Comparison of ENCODE assay signal across 2 cellular contexts in genomic region chr19:42281175-42282035, GRCh38.
TF ChIP-seq lines count a peak whose summit lies in the region.

No MANE protein-coding gene starts in this region.

TF ChIP-seq in GM23338, 12 proteins besides CTCF, POLR2A, EP300 and RAD21 (continued from another document):
- TF ChIP-seq, protein P1, sequence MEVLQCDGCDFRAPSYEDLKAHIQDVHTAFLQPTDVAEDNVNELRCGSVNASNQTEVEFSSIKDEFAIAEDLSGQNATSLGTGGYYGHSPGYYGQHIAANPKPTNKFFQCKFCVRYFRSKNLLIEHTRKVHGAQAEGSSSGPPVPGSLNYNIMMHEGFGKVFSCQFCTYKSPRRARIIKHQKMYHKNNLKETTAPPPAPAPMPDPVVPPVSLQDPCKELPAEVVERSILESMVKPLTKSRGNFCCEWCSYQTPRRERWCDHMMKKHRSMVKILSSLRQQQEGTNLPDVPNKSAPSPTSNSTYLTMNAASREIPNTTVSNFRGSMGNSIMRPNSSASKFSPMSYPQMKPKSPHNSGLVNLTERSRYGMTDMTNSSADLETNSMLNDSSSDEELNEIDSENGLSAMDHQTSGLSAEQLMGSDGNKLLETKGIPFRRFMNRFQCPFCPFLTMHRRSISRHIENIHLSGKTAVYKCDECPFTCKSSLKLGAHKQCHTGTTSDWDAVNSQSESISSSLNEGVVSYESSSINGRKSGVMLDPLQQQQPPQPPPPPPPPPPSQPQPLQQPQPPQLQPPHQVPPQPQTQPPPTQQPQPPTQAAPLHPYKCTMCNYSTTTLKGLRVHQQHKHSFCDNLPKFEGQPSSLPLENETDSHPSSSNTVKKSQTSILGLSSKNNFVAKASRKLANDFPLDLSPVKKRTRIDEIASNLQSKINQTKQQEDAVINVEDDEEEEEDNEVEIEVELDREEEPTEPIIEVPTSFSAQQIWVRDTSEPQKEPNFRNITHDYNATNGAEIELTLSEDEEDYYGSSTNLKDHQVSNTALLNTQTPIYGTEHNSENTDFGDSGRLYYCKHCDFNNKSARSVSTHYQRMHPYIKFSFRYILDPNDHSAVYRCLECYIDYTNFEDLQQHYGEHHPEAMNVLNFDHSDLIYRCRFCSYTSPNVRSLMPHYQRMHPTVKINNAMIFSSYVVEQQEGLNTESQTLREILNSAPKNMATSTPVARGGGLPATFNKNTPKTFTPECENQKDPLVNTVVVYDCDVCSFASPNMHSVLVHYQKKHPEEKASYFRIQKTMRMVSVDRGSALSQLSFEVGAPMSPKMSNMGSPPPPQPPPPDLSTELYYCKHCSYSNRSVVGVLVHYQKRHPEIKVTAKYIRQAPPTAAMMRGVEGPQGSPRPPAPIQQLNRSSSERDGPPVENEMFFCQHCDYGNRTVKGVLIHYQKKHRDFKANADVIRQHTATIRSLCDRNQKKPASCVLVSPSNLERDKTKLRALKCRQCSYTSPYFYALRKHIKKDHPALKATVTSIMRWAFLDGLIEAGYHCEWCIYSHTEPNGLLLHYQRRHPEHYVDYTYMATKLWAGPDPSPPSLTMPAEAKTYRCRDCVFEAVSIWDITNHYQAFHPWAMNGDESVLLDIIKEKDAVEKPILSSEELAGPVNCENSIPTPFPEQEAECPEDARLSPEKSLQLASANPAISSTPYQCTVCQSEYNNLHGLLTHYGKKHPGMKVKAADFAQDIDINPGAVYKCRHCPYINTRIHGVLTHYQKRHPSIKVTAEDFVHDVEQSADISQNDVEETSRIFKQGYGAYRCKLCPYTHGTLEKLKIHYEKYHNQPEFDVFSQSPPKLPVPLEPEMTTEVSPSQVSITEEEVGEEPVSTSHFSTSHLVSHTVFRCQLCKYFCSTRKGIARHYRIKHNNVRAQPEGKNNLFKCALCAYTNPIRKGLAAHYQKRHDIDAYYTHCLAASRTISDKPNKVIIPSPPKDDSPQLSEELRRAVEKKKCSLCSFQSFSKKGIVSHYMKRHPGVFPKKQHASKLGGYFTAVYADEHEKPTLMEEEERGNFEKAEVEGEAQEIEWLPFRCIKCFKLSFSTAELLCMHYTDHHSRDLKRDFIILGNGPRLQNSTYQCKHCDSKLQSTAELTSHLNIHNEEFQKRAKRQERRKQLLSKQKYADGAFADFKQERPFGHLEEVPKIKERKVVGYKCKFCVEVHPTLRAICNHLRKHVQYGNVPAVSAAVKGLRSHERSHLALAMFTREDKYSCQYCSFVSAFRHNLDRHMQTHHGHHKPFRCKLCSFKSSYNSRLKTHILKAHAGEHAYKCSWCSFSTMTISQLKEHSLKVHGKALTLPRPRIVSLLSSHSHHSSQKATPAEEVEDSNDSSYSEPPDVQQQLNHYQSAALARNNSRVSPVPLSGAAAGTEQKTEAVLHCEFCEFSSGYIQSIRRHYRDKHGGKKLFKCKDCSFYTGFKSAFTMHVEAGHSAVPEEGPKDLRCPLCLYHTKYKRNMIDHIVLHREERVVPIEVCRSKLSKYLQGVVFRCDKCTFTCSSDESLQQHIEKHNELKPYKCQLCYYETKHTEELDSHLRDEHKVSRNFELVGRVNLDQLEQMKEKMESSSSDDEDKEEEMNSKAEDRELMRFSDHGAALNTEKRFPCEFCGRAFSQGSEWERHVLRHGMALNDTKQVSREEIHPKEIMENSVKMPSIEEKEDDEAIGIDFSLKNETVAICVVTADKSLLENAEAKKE (CRISPR knock-in tag; IDR thresholded peaks at IDR 0.05): no peak
- TF ChIP-seq ZNF331 (CRISPR knock-in tag; IDR thresholded peaks at IDR 0.05; ENCODE audit: low read depth): no peak
- TF ChIP-seq JUNB (IDR thresholded peaks at IDR 0.05; ENCODE audit: unreplicated experiment): no peak
- no peak for TF ChIP-seq CREB1 (CRISPR knock-in tag; IDR thresholded peaks at IDR 0.05; ENCODE audit: low read depth)

TF ChIP-seq in HepG2, 621 proteins besides CTCF, POLR2A, EP300 and RAD21 (continued from another document and continues in another):
- TF ChIP-seq ZNF383 (CRISPR knock-in tag; IDR thresholded peaks at IDR 0.05; ENCODE audit: borderline replicate concordance) (no peak), JDP2 (CRISPR knock-in tag; IDR thresholded peaks at IDR 0.05; ENCODE audit: borderline replicate concordance) (no peak), ZNF276 (CRISPR knock-in tag; IDR thresholded peaks at IDR 0.05; ENCODE audit: low read depth) (0 out of 2 replicates have a peak, but pooled peaks have one; percentile 47), NR2C2 (CRISPR knock-in tag; IDR thresholded peaks at IDR 0.05; ENCODE audit: borderline replicate concordance) (peak; percentile 49; the same call in 1 of the 2 replicates), TFAP4 (IDR thresholded peaks at IDR 0.05; ENCODE audit: borderline replicate concordance, low read depth) (peak; percentile 64; the same call in 1 of the 2 replicates), ZNF329 (CRISPR knock-in tag; IDR thresholded peaks at IDR 0.05; ENCODE audit: low read depth) (no peak), ZNF710 (CRISPR knock-in tag; IDR thresholded peaks at IDR 0.05; ENCODE audit: borderline replicate concordance) (peak; percentile 79; the same call in 1 of the 2 replicates), BCL6 (CRISPR knock-in tag; IDR thresholded peaks at IDR 0.05) (peak; percentile 17; the same call in 1 of the 2 replicates), PHF8 (CRISPR knock-in tag; IDR thresholded peaks at IDR 0.05) (no peak), ZNF609 (CRISPR knock-in tag; IDR thresholded peaks at IDR 0.05; ENCODE audit: borderline replicate concordance) (peak; percentile 42; the same call in 1 of the 2 replicates), TCF12 (IDR thresholded peaks at IDR 0.05) (no peak), TCF12 (CRISPR knock-in tag; IDR thresholded peaks at IDR 0.05) (0 out of 2 replicates have a peak, but pooled peaks have one; percentile 34), AGO2 (optimal IDR thresholded peaks at IDR 0.05; ENCODE audit: low read depth, low read length) (peak; percentile 43), ATF7 (IDR thresholded peaks at IDR 0.05) (no peak), ATF7 (CRISPR knock-in tag; IDR thresholded peaks at IDR 0.05) (peak; percentile 53; the same call in 1 of the 2 replicates), ZBTB2 (CRISPR knock-in tag; IDR thresholded peaks at IDR 0.05; ENCODE audit: low read depth) (peak; percentile 38; the same call in 1 of the 2 replicates), SP5 (CRISPR knock-in tag; IDR thresholded peaks at IDR 0.05; ENCODE audit: borderline replicate concordance, low read depth) (peak; percentile 63), IRX3 (CRISPR knock-in tag; IDR thresholded peaks at IDR 0.05; ENCODE audit: borderline replicate concordance, low read depth) (no peak), TBX3 (IDR thresholded peaks at IDR 0.05; ENCODE audit: borderline replicate concordance) (no peak), KLF12 (CRISPR knock-in tag; IDR thresholded peaks at IDR 0.05; ENCODE audit: borderline replicate concordance) (no peak), ZNF12 (CRISPR knock-in tag; IDR thresholded peaks at IDR 0.05) (0 out of 2 replicates have a peak, but pooled peaks have one; percentile 7)
- TF ChIP-seq, protein P2, sequence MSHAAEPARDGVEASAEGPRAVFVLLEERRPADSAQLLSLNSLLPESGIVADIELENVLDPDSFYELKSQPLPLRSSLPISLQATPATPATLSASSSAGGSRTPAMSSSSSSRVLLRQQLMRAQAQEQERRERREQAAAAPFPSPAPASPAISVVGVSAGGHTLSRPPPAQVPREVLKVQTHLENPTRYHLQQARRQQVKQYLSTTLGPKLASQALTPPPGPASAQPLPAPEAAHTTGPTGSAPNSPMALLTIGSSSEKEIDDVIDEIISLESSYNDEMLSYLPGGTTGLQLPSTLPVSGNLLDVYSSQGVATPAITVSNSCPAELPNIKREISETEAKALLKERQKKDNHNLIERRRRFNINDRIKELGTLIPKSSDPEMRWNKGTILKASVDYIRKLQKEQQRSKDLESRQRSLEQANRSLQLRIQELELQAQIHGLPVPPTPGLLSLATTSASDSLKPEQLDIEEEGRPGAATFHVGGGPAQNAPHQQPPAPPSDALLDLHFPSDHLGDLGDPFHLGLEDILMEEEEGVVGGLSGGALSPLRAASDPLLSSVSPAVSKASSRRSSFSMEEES (CRISPR knock-in tag; IDR thresholded peaks at IDR 0.05): peak; percentile 9; the same call in 1 of the 2 replicates
- TF ChIP-seq, protein P3, sequence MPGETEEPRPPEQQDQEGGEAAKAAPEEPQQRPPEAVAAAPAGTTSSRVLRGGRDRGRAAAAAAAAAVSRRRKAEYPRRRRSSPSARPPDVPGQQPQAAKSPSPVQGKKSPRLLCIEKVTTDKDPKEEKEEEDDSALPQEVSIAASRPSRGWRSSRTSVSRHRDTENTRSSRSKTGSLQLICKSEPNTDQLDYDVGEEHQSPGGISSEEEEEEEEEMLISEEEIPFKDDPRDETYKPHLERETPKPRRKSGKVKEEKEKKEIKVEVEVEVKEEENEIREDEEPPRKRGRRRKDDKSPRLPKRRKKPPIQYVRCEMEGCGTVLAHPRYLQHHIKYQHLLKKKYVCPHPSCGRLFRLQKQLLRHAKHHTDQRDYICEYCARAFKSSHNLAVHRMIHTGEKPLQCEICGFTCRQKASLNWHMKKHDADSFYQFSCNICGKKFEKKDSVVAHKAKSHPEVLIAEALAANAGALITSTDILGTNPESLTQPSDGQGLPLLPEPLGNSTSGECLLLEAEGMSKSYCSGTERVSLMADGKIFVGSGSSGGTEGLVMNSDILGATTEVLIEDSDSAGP (CRISPR knock-in tag; IDR thresholded peaks at IDR 0.05; ENCODE audit: borderline replicate concordance): peak; percentile 39; the same call in 1 of the 2 replicates
